Comparison of ENCODE assay signal across 11 cellular contexts in the genomic region with DNA sequence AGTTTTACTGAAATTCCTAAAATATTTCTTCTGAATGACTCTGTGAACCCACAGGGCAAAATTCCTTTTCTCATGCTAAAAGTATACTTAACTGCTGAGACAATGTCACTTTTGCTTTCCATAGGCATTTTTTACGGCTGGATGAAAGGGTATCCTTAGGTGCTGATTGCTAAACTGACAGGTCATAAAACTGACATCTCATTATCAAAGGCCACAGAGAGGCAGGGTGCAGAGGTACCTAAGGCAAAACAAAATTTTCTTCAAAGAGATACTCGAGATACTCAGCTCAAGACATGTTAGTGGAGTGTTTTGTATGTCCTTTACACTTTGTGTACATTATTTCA.
DNase-seq lines count a peak whose midpoint lies in the region; ATAC-seq, FAIRE-seq and TF ChIP-seq lines count a peak whose summit lies in the region.
"Had no signal": no experiment of that assay in that cellular context is flagged by ENCODE, and none has a peak within 500 bp of the region (broad histone marks: within the 10 kb centered on the region; RNA-seq: fewer than 3 reads in every experiment).

No MANE protein-coding gene starts in this region.

- intact Hi-C loops in K562 (cut with micrococcal nuclease) = no loop called here

- no peak for FAIRE-seq in K562 (lab: Jason Lieb, UNC)

- WGBS in K562 (ENCODE audit: insufficient coverage, low coverage, missing lambda C conversion rate) = 4% methylated on average over 2 of the region's 2 CpGs

- no peak for TF ChIP-seq RAD21 in K562 (CRISPR knock-in tag; conservative IDR thresholded peaks at IDR 0.05 in 1 of 2, IDR thresholded peaks at IDR 0.05 in 1 of 2)

- H4K20me1 ChIP-seq in K562 (replicated peaks; ENCODE audit: control insufficient read depth, insufficient read depth, low read length) = no peaks in the 10 kb centered on the region

- no peaks in the 10 kb centered on the region for H3K36me3 ChIP-seq in HUES48 (ENCODE audit: control insufficient read depth, insufficient read depth, low read length)
- H3K36me3 ChIP-seq in K562 (ENCODE audit: control insufficient read depth, insufficient read depth, low read length) = no peaks in the 10 kb centered on the region
- H3K36me3 ChIP-seq: lower lobe of right lung had no signal

- H3K27ac ChIP-seq in HUES48 (ENCODE audit: low read depth, low read length) (peak overlapping the region; percentile 57), K562 (ENCODE audit: extremely low read depth, low read depth, low read length) (no peak overlapping the region)
- H3K27ac ChIP-seq: lower lobe of right lung had no signal

- H3K9ac ChIP-seq in HUES48 (ENCODE audit: low read depth, low read length) = no peak overlapping the region
- H3K9ac ChIP-seq in K562 (ENCODE audit: insufficient read depth in 1 of 2, low read depth in 2 of 2, low read length in 2 of 2) = no peak overlapping the region

- POLR2A ChIA-PET in K562 (lab: Yijun Ruan, JAX) = interaction anchor here (1.3 kb wide), 1 partner anchor 25 kb away, joined by 3 read pairs; no protein-coding TSS in a partner anchor

- TF ChIP-seq CTCF in AG10803 (conservative IDR thresholded peaks at IDR 0.05; ENCODE audit: low read length) = no peak
- TF ChIP-seq CTCF in K562 (IDR thresholded peaks at IDR 0.05 in 2 of 3, conservative IDR thresholded peaks at IDR 0.05 in 1 of 3; ENCODE audit: insufficient read depth in 2 of 3, low read depth in 1 of 3, low read length in 3 of 3) = no peak

- H3K9me3 ChIP-seq in HUES48 (ENCODE audit: control insufficient read depth, insufficient read depth, low read length) (no peaks in the 10 kb centered on the region), K562 (replicated peaks; ENCODE audit: control insufficient read depth, insufficient read depth, low read depth, low read length) (peaks cover 2% of the 10 kb centered on the region; the same call in 1 of the 2 replicates)
- H3K9me3 ChIP-seq: lower lobe of right lung had no signal

- no peak for TF ChIP-seq EP300 in K562 (IDR thresholded peaks at IDR 0.05; ENCODE audit: low read length)

- no peak overlapping the region for H3K4me2 ChIP-seq in K562 (ENCODE audit: insufficient read depth, low read length)

- no TSS peak for BruUV-seq in K562 (replicated peaks; lab: Mats Ljungman, UMichigan)

- H3K9me1 ChIP-seq in K562 (ENCODE audit: control insufficient read depth, insufficient read depth, low read length) = no peaks in the 10 kb centered on the region

- H3K27me3 ChIP-seq in HUES48 (ENCODE audit: control insufficient read depth, insufficient read depth, low read length) = no peaks in the 10 kb centered on the region
- no peaks in the 10 kb centered on the region for H3K27me3 ChIP-seq in K562 (ENCODE audit: control insufficient read depth in 2 of 2, insufficient read depth in 2 of 2, low read length in 2 of 2)

- no peak overlapping the region for H2AFZ ChIP-seq in K562 (ENCODE audit: low read depth, low read length)

- in situ Hi-C loops in K562 (cut with MboI) = no loop called here

- no peak overlapping the region for H3K4me3 ChIP-seq in AG10803 (ENCODE audit: low read length)
- H3K4me3 ChIP-seq in HUES48 (ENCODE audit: low read depth, low read length) = peak overlapping the region; percentile 20; the same call in 1 of the 2 replicates
- H3K4me3 ChIP-seq in K562 = no peak overlapping the region
- H3K4me3 ChIP-seq: lower lobe of right lung had no signal

- no peak for TF ChIP-seq POLR2A in K562 (conservative IDR thresholded peaks at IDR 0.05)

- no peak for ATAC-seq in K562
- ATAC-seq in activated CD4-positive, CD25-positive, alpha-beta regulatory T cell treated with anti-CD3 and anti-CD28 coated beads, Interleukin-2, amount 50 U/mL, for 24 hours = no peak
- ATAC-seq in HG03025 (IDR thresholded peaks at IDR 0.05; ENCODE audit: low FRiP score, unreplicated experiment) = no peak
- ATAC-seq: esophagus mucosa, lower lobe of right lung had no signal

- CTCF ChIA-PET in K562 (lab: Yijun Ruan, JAX; ENCODE audit: low intra/inter-chr PET ratio) = no interaction called here

- H3K79me2 ChIP-seq in K562 (ENCODE audit: control insufficient read depth, insufficient read depth, low read length) = no peaks in the 10 kb centered on the region

- H3K4me1 ChIP-seq in HUES48 (ENCODE audit: control insufficient read depth, insufficient read depth, low read length) (peaks cover 37% of the 10 kb centered on the region), K562 (replicated peaks in 1 of 2; ENCODE audit: control insufficient read depth in 2 of 2, insufficient read depth in 2 of 2, low read length in 2 of 2) (no peaks in the 10 kb centered on the region)
- H3K4me1 ChIP-seq: lower lobe of right lung had no signal

- DNase-seq in AG10803 (ENCODE audit: low read depth) (peak; percentile 85), K562 (ENCODE audit: extremely low read depth in 1 of 4, low spot score in 3 of 4) (no peak), kidney tubule cell (ENCODE audit: low spot score) (peak; percentile 55), AML-193 (lab: John Stamatoyannopoulos, UW) (no peak), NOMO-1 (lab: John Stamatoyannopoulos, UW; ENCODE audit: unreplicated experiment in 2 of 2) (no peak)
- DNase-seq: anterior cingulate cortex, lower lobe of right lung had no signal

TF ChIP-seq in K562, 482 proteins besides CTCF, POLR2A, EP300 and RAD21:
- TF ChIP-seq, protein P1, sequence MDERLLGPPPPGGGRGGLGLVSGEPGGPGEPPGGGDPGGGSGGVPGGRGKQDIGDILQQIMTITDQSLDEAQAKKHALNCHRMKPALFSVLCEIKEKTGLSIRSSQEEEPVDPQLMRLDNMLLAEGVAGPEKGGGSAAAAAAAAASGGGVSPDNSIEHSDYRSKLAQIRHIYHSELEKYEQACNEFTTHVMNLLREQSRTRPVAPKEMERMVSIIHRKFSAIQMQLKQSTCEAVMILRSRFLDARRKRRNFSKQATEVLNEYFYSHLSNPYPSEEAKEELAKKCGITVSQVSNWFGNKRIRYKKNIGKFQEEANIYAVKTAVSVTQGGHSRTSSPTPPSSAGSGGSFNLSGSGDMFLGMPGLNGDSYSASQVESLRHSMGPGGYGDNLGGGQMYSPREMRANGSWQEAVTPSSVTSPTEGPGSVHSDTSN (CRISPR knock-in tag; IDR thresholded peaks at IDR 0.05; ENCODE audit: low read depth) = no peak
- TF ChIP-seq, protein P1 (tag; conservative IDR thresholded peaks at IDR 0.05; ENCODE audit: low read depth) = peak; percentile 31; the same call in 1 of the 2 replicates
- TF ChIP-seq, protein P2, sequence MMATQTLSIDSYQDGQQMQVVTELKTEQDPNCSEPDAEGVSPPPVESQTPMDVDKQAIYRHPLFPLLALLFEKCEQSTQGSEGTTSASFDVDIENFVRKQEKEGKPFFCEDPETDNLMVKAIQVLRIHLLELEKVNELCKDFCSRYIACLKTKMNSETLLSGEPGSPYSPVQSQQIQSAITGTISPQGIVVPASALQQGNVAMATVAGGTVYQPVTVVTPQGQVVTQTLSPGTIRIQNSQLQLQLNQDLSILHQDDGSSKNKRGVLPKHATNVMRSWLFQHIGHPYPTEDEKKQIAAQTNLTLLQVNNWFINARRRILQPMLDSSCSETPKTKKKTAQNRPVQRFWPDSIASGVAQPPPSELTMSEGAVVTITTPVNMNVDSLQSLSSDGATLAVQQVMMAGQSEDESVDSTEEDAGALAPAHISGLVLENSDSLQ (IDR thresholded peaks at IDR 0.05) = peak; percentile 33; the same call in 1 of the 2 replicates
- TF ChIP-seq ZNF311 (CRISPR knock-in tag; IDR thresholded peaks at IDR 0.05) = no peak
- peak; percentile 44 for TF ChIP-seq MEIS2 (IDR thresholded peaks at IDR 0.05; ENCODE audit: partially characterized antibody)

Comparison
In these comparisons a context has a peak if more than half of its experiments do, and no peak if none do; other contexts are left out.
1. DNase-seq: peak in AG10803 (single experiment) and kidney tubule cell (single experiment); none in K562 (0 of 4), AML-193 (0 of 2) and NOMO-1 (0 of 2).